ENCODE assay signal across 1 cellular context in genomic region chr16:86602521-86602920, GRCh38.
TF ChIP-seq lines count a peak whose summit lies in the region.

No MANE protein-coding gene starts in this region.

TF ChIP-seq in SK-N-SH, 30 proteins besides CTCF, POLR2A, EP300 and RAD21 (continued from another document):
- TF ChIP-seq USF1 (IDR thresholded peaks at IDR 0.05; ENCODE audit: borderline replicate concordance, low read depth) (no peak), FOXM1 (IDR thresholded peaks at IDR 0.05; ENCODE audit: low read depth) (no peak), SMC3 (IDR thresholded peaks at IDR 0.05; ENCODE audit: low read depth, low read length) (no peak), FOXJ3 (CRISPR knock-in tag; IDR thresholded peaks at IDR 0.05) (no peak), PBX3 (IDR thresholded peaks at IDR 0.05) (no peak)
- TF ChIP-seq, protein P1, sequence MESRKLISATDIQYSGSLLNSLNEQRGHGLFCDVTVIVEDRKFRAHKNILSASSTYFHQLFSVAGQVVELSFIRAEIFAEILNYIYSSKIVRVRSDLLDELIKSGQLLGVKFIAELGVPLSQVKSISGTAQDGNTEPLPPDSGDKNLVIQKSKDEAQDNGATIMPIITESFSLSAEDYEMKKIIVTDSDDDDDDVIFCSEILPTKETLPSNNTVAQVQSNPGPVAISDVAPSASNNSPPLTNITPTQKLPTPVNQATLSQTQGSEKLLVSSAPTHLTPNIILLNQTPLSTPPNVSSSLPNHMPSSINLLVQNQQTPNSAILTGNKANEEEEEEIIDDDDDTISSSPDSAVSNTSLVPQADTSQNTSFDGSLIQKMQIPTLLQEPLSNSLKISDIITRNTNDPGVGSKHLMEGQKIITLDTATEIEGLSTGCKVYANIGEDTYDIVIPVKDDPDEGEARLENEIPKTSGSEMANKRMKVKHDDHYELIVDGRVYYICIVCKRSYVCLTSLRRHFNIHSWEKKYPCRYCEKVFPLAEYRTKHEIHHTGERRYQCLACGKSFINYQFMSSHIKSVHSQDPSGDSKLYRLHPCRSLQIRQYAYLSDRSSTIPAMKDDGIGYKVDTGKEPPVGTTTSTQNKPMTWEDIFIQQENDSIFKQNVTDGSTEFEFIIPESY (IDR thresholded peaks at IDR 0.05; ENCODE audit: borderline replicate concordance, low read depth): no peak
